1 cellular context compared by ENCODE assay signal in the genomic region with DNA sequence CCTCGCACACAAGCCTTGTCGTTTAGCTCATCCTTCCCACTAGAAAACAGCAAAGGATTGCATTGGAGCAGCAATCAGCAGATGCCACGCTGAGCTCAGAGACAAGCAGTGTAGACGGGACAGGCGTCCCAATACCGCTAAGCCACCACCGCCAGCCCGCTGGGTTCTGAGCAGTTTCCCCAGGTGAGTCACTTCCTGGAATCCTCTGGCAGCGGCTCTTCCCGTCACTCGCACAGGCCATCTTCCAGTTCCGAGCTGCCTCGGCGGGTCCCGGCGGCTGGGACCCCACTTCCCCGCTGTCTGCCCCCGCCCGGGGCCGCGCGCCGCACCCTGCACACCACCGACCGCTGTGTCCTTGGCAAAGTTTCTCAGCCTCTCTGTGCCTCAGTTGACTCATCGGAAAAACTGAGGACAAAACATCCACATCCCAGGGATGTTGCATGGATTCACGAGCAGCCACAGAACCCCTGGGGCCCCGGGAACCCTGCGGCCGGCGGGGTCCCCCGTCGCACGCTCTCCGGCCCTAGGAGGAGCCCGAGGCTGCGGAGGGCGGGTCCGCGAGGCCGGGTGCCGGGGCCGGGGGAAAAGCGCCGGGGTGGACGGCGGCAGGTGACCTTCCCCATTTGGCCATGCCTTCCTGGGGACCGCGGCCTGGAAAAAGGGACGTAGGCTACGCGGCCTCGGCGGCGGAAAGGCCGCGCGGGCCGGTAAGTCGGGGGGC.
TF ChIP-seq lines count a peak whose summit lies in the region.

No MANE protein-coding gene starts in this region.

TF ChIP-seq in HepG2, 621 proteins besides CTCF, POLR2A, EP300 and RAD21 (continued from another document and continues in another):
- TF ChIP-seq, protein P1, sequence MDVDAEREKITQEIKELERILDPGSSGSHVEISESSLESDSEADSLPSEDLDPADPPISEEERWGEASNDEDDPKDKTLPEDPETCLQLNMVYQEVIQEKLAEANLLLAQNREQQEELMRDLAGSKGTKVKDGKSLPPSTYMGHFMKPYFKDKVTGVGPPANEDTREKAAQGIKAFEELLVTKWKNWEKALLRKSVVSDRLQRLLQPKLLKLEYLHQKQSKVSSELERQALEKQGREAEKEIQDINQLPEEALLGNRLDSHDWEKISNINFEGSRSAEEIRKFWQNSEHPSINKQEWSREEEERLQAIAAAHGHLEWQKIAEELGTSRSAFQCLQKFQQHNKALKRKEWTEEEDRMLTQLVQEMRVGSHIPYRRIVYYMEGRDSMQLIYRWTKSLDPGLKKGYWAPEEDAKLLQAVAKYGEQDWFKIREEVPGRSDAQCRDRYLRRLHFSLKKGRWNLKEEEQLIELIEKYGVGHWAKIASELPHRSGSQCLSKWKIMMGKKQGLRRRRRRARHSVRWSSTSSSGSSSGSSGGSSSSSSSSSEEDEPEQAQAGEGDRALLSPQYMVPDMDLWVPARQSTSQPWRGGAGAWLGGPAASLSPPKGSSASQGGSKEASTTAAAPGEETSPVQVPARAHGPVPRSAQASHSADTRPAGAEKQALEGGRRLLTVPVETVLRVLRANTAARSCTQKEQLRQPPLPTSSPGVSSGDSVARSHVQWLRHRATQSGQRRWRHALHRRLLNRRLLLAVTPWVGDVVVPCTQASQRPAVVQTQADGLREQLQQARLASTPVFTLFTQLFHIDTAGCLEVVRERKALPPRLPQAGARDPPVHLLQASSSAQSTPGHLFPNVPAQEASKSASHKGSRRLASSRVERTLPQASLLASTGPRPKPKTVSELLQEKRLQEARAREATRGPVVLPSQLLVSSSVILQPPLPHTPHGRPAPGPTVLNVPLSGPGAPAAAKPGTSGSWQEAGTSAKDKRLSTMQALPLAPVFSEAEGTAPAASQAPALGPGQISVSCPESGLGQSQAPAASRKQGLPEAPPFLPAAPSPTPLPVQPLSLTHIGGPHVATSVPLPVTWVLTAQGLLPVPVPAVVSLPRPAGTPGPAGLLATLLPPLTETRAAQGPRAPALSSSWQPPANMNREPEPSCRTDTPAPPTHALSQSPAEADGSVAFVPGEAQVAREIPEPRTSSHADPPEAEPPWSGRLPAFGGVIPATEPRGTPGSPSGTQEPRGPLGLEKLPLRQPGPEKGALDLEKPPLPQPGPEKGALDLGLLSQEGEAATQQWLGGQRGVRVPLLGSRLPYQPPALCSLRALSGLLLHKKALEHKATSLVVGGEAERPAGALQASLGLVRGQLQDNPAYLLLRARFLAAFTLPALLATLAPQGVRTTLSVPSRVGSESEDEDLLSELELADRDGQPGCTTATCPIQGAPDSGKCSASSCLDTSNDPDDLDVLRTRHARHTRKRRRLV (CRISPR knock-in tag; IDR thresholded peaks at IDR 0.05) = no peak
- TF ChIP-seq ZSCAN22 (CRISPR knock-in tag; IDR thresholded peaks at IDR 0.05) (no peak), RXRA (CRISPR knock-in tag; IDR thresholded peaks at IDR 0.05) (no peak), LCORL (IDR thresholded peaks at IDR 0.05) (no peak), LCORL (CRISPR knock-in tag; IDR thresholded peaks at IDR 0.05) (no peak), ZMYM3 (CRISPR knock-in tag; IDR thresholded peaks at IDR 0.05) (peak; percentile 37; the same call in 1 of the 2 replicates), GTF3A (CRISPR knock-in tag; conservative IDR thresholded peaks at IDR 0.05) (no peak), ATRX (CRISPR knock-in tag; IDR thresholded peaks at IDR 0.05; ENCODE audit: borderline replicate concordance) (no peak), ZIK1 (CRISPR knock-in tag; IDR thresholded peaks at IDR 0.05; ENCODE audit: borderline replicate concordance, low read depth) (0 out of 2 replicates have a peak, but pooled peaks have one; percentile 46), KLF11 (CRISPR knock-in tag; IDR thresholded peaks at IDR 0.05) (no peak), XBP1 (CRISPR knock-in tag; IDR thresholded peaks at IDR 0.05) (no peak), RAD51 (IDR thresholded peaks at IDR 0.05; ENCODE audit: borderline replicate concordance) (no peak), JUND (CRISPR knock-in tag; IDR thresholded peaks at IDR 0.05) (0 out of 2 replicates have a peak, but pooled peaks have one; percentile 50)
- TF ChIP-seq, protein P2, sequence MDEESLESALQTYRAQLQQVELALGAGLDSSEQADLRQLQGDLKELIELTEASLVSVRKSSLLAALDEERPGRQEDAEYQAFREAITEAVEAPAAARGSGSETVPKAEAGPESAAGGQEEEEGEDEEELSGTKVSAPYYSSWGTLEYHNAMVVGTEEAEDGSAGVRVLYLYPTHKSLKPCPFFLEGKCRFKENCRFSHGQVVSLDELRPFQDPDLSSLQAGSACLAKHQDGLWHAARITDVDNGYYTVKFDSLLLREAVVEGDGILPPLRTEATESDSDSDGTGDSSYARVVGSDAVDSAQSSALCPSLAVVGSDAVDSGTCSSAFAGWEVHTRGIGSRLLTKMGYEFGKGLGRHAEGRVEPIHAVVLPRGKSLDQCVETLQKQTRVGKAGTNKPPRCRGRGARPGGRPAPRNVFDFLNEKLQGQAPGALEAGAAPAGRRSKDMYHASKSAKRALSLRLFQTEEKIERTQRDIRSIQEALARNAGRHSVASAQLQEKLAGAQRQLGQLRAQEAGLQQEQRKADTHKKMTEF (CRISPR knock-in tag; IDR thresholded peaks at IDR 0.05) = peak; percentile 53; the same call in 1 of the 2 replicates
- TF ChIP-seq, protein P3, sequence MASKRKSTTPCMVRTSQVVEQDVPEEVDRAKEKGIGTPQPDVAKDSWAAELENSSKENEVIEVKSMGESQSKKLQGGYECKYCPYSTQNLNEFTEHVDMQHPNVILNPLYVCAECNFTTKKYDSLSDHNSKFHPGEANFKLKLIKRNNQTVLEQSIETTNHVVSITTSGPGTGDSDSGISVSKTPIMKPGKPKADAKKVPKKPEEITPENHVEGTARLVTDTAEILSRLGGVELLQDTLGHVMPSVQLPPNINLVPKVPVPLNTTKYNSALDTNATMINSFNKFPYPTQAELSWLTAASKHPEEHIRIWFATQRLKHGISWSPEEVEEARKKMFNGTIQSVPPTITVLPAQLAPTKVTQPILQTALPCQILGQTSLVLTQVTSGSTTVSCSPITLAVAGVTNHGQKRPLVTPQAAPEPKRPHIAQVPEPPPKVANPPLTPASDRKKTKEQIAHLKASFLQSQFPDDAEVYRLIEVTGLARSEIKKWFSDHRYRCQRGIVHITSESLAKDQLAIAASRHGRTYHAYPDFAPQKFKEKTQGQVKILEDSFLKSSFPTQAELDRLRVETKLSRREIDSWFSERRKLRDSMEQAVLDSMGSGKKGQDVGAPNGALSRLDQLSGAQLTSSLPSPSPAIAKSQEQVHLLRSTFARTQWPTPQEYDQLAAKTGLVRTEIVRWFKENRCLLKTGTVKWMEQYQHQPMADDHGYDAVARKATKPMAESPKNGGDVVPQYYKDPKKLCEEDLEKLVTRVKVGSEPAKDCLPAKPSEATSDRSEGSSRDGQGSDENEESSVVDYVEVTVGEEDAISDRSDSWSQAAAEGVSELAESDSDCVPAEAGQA (IDR thresholded peaks at IDR 0.05; ENCODE audit: low read depth) = no peak
- TF ChIP-seq, protein P3 (CRISPR knock-in tag; IDR thresholded peaks at IDR 0.05; ENCODE audit: borderline replicate concordance) = no peak
- TF ChIP-seq, protein P4, sequence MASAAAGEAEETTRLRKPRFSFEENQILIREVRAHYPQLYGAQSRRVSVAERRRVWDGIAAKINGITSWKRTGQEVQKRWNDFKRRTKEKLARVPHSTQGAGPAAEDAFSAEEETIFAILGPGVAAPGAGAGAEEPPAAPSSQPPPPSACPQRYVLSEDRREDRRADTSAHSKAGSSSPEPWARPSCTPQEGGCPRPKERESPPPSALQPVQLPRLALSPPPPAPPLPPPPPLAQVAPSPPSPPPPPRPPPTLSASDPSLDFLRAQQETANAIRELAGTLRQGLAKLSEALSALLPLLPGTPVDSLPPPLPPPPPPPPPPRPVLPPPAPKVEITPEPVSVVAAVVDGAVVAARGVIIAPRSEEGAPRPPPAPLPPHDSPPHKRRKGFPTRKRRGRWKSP (CRISPR knock-in tag; IDR thresholded peaks at IDR 0.05) = no peak
- TF ChIP-seq, protein P5, sequence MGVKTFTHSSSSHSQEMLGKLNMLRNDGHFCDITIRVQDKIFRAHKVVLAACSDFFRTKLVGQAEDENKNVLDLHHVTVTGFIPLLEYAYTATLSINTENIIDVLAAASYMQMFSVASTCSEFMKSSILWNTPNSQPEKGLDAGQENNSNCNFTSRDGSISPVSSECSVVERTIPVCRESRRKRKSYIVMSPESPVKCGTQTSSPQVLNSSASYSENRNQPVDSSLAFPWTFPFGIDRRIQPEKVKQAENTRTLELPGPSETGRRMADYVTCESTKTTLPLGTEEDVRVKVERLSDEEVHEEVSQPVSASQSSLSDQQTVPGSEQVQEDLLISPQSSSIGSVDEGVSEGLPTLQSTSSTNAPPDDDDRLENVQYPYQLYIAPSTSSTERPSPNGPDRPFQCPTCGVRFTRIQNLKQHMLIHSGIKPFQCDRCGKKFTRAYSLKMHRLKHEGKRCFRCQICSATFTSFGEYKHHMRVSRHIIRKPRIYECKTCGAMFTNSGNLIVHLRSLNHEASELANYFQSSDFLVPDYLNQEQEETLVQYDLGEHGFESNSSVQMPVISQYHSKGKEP (CRISPR knock-in tag; IDR thresholded peaks at IDR 0.05) = no peak
- TF ChIP-seq, protein P6, sequence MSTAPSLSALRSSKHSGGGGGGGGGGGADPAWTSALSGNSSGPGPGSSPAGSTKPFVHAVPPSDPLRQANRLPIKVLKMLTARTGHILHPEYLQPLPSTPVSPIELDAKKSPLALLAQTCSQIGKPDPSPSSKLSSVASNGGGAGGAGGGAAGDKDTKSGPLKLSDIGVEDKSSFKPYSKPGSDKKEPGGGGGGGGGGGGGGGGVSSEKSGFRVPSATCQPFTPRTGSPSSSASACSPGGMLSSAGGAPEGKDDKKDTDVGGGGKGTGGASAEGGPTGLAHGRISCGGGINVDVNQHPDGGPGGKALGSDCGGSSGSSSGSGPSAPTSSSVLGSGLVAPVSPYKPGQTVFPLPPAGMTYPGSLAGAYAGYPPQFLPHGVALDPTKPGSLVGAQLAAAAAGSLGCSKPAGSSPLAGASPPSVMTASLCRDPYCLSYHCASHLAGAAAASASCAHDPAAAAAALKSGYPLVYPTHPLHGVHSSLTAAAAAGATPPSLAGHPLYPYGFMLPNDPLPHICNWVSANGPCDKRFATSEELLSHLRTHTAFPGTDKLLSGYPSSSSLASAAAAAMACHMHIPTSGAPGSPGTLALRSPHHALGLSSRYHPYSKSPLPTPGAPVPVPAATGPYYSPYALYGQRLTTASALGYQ (CRISPR knock-in tag; IDR thresholded peaks at IDR 0.05) = no peak
- TF ChIP-seq, protein P7, sequence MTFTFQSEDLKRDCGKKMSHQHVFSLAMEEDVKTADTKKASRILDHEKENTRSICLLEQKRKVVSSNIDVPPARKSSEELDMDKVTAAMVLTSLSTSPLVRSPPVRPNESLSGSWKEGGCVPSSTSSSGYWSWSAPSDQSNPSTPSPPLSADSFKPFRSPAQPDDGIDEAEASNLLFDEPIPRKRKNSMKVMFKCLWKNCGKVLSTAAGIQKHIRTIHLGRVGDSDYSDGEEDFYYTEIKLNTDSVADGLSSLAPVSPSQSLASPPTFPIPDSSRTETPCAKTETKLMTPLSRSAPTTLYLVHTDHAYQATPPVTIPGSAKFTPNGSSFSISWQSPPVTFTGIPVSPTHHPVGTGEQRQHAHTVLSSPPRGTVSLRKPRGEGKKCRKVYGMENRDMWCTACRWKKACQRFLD (CRISPR knock-in tag; IDR thresholded peaks at IDR 0.05; ENCODE audit: borderline replicate concordance) = no peak
- TF ChIP-seq, protein P8, sequence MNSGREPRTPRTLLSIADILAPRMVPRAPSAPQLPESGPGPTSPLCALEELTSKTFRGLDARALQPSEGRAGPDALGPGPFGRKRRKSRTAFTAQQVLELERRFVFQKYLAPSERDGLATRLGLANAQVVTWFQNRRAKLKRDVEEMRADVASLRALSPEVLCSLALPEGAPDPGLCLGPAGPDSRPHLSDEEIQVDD (CRISPR knock-in tag; IDR thresholded peaks at IDR 0.05; ENCODE audit: borderline replicate concordance) = no peak
- TF ChIP-seq, protein P9, sequence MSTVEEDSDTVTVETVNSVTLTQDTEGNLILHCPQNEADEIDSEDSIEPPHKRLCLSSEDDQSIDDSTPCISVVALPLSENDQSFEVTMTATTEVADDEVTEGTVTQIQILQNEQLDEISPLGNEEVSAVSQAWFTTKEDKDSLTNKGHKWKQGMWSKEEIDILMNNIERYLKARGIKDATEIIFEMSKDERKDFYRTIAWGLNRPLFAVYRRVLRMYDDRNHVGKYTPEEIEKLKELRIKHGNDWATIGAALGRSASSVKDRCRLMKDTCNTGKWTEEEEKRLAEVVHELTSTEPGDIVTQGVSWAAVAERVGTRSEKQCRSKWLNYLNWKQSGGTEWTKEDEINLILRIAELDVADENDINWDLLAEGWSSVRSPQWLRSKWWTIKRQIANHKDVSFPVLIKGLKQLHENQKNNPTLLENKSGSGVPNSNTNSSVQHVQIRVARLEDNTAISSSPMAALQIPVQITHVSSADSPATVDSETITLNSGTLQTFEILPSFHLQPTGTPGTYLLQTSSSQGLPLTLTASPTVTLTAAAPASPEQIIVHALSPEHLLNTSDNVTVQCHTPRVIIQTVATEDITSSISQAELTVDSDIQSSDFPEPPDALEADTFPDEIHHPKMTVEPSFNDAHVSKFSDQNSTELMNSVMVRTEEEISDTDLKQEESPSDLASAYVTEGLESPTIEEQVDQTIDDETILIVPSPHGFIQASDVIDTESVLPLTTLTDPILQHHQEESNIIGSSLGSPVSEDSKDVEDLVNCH (CRISPR knock-in tag; IDR thresholded peaks at IDR 0.05) = no peak
- TF ChIP-seq, protein P10, sequence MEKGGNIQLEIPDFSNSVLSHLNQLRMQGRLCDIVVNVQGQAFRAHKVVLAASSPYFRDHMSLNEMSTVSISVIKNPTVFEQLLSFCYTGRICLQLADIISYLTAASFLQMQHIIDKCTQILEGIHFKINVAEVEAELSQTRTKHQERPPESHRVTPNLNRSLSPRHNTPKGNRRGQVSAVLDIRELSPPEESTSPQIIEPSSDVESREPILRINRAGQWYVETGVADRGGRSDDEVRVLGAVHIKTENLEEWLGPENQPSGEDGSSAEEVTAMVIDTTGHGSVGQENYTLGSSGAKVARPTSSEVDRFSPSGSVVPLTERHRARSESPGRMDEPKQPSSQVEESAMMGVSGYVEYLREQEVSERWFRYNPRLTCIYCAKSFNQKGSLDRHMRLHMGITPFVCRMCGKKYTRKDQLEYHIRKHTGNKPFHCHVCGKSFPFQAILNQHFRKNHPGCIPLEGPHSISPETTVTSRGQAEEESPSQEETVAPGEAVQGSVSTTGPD (CRISPR knock-in tag; IDR thresholded peaks at IDR 0.05) = no peak
